Comparison of ENCODE assay signal across 9 cellular contexts in the genomic region with DNA sequence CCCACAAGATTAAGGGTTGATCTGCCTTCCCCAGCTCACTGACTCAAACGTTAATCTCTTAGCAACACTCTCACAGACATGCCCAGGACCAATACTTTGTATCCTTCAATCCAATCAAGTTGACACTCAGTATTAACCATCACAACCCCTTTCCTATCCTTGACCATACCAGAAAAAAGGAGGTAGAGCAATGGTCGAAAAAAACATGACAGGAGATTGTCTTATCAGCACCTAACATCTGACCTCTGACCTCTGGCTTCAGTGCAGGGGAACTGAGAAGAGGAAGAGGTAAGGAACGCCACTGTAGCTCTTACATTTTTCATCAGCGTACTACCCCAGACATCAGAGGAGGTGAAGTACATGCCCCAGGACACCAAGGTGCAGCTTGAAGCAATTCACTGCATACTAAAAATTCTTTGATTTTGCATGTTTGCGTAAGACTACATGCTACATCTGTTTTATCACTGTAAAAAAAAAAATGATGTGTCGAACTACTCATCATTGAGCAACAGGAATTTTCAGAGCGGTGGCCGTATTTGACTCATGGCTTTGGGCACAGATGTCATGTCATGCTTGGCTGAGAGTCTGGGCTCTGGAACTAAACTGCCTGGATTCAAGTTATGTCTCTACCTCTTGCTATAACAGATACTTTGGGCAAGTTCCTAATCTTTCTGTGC.
DNase-seq lines count a peak whose midpoint lies in the region; ATAC-seq and TF ChIP-seq lines count a peak whose summit lies in the region.
"Had no signal": no experiment of that assay in that cellular context is flagged by ENCODE, and none has a peak within 500 bp of the region (broad histone marks: within the 10 kb centered on the region; RNA-seq: fewer than 3 reads in every experiment).

No MANE protein-coding gene starts in this region.

- H3K4me3 ChIP-seq in RWPE2 (ENCODE audit: severe bottlenecking) = no peak overlapping the region
- H3K4me3 ChIP-seq in Caco-2 (ENCODE audit: low read depth, low read length) = no peak overlapping the region

- no peaks in the 10 kb centered on the region for H3K4me1 Mint-ChIP-seq in Caco-2 (ENCODE audit: low read depth, unreplicated experiment)

- intact Hi-C loops in Caco-2 (cut with micrococcal nuclease; ENCODE audit: unreplicated experiment) = no loop called here

- H3K27ac ChIP-seq in RWPE2 (ENCODE audit: poor library complexity, severe bottlenecking) = no peak overlapping the region

- H3K4me3 Mint-ChIP-seq in Caco-2 (ENCODE audit: unreplicated experiment) = no peak overlapping the region

- no peaks in the 10 kb centered on the region for H3K27me3 ChIP-seq in RWPE2 (ENCODE audit: insufficient read depth, poor library complexity, severe bottlenecking)
- no peaks in the 10 kb centered on the region for H3K27me3 ChIP-seq in Caco-2 (replicated peaks; ENCODE audit: control insufficient read depth, insufficient read depth, low read length)

- CTCF ChIA-PET in Caco-2 (lab: Charles Lee) = no interaction called here

- peaks cover 16% of the 10 kb centered on the region for H3K9me3 Mint-ChIP-seq in Caco-2 (ENCODE audit: unreplicated experiment)

- H3K4me1 ChIP-seq in RWPE2 (ENCODE audit: insufficient read depth, poor library complexity, severe bottlenecking) (peaks cover 14% of the 10 kb centered on the region), Caco-2 (peaks cover 5% of the 10 kb centered on the region)

- POLR2A ChIA-PET in Caco-2 (lab: Charles Lee) = no interaction called here

- BruUV-seq in Caco-2 (replicated peaks; lab: Mats Ljungman, UMichigan) = no TSS peak

- DNase-seq in AG08396 (ENCODE audit: low spot score) (peak; percentile 12), RWPE2 (ENCODE audit: low spot score) (no peak), fibroblast of peridontal ligament (ENCODE audit: extremely low read depth) (peak; percentile 68), Caco-2 (no peak), NCI-H524 treated with DMSO at 0.1 percent for 48 hours (lab: John Stamatoyannopoulos, UW) (no peak)
- DNase-seq: stimulated activated CD4-positive, alpha-beta T cell treated with anti-CD3 and anti-CD28 coated beads, Interleukin-15, amount 100 ng/mL, for 24 hours had no signal

- H3K36me3 Mint-ChIP-seq in Caco-2 (ENCODE audit: insufficient read depth, unreplicated experiment) = no peaks in the 10 kb centered on the region

- H3K27ac Mint-ChIP-seq in Caco-2 (ENCODE audit: unreplicated experiment) = no peak overlapping the region

- TF ChIP-seq CTCF in RWPE2 (IDR thresholded peaks at IDR 0.05; ENCODE audit: poor library complexity, severe bottlenecking) = no peak
- TF ChIP-seq CTCF in Caco-2 (IDR thresholded peaks at IDR 0.05; ENCODE audit: insufficient read depth in 1 of 2, low read depth in 1 of 2, low read length in 1 of 2, severe bottlenecking in 1 of 2, unreplicated experiment in 1 of 2) = no peak

- H3K9me3 ChIP-seq in RWPE2 (ENCODE audit: severe bottlenecking) (no peaks in the 10 kb centered on the region), Caco-2 (no peaks in the 10 kb centered on the region)

- no peaks in the 10 kb centered on the region for H3K36me3 ChIP-seq in RWPE2 (ENCODE audit: low read depth)
- no peaks in the 10 kb centered on the region for H3K36me3 ChIP-seq in Caco-2 (ENCODE audit: control insufficient read depth, insufficient read depth, low read length)

- H3K27me3 Mint-ChIP-seq in Caco-2 (ENCODE audit: insufficient read depth, unreplicated experiment) = no peaks in the 10 kb centered on the region

- ATAC-seq in GM21423 (IDR thresholded peaks at IDR 0.05; ENCODE audit: unreplicated experiment) (peak; percentile 58), RWPE2 (ENCODE audit: low read depth) (peak; percentile 77), GM19467 (IDR thresholded peaks at IDR 0.05; ENCODE audit: unreplicated experiment) (no peak), HG03039 (IDR thresholded peaks at IDR 0.05; ENCODE audit: unreplicated experiment) (no peak)

Comparison
In these comparisons a context has a peak if more than half of its experiments do, and no peak if none do; other contexts are left out.
1. DNase-seq: peak in AG08396 (single experiment) and fibroblast of peridontal ligament (single experiment); none in RWPE2 (single experiment), Caco-2 (0 of 2) and NCI-H524 treated with DMSO at 0.1 percent for 48 hours (single experiment).
2. ATAC-seq: peak in GM21423 (single experiment) and RWPE2 (single experiment); none in GM19467 (single experiment) and HG03039 (single experiment).